In the genomic region with DNA sequence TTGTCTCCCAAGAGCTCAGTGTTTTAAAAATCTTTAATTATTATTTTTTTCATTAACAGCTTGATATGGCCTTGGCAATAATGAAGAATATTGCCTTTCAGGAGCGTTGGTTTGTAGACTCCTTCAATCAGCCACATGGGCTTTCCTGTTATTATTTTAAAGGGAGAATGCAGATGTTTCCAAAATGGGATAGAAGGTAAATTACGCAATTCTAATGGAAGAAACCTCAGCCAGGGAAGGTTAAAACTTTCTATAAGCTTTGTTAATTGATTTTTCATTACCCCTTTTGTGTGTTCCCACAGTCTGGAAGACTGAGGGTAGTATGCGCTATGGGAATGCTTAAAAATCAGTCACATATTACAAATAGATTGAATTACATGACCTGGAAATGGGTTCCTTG, we compare ENCODE assay signal across 7 cellular contexts.
"Had no signal": no experiment of that assay in that cellular context is flagged by ENCODE, and none has a peak within 500 bp of the region (broad histone marks: within the 10 kb centered on the region; RNA-seq: fewer than 3 reads in every experiment).

No MANE protein-coding gene starts in this region.

- FAIRE-seq: HepG2, HTR-8/SVneo, K562 had no signal

- ATAC-seq: HepG2, K562 had no signal

- H3K9ac ChIP-seq: KMS-11 had no signal

- H3K4me3 ChIP-seq: K562 had no signal

- H3K4me2 ChIP-seq: KMS-11 had no signal

- H3K27ac ChIP-seq: HL-60, KMS-11 had no signal

- DNase-seq: KBM-7, KG1 had no signal
